In genomic region chr22:38716271-38716670, GRCh38 we compare ENCODE assay signal across 2 cellular contexts.
TF ChIP-seq lines count a peak whose summit lies in the region.

No MANE protein-coding gene starts in this region.

TF ChIP-seq in HEK293, 187 proteins besides CTCF, POLR2A, EP300 and RAD21:
- TF ChIP-seq ZIC2 (tag by site-specific recombination; IDR thresholded peaks at IDR 0.05), result peak; percentile 43; the same call in 1 of the 2 replicates
- no peak for TF ChIP-seq ZNF138 (tag by site-specific recombination; IDR thresholded peaks at IDR 0.05; ENCODE audit: borderline replicate concordance)
- no peak for TF ChIP-seq MEIS1 (CRISPR knock-in tag; IDR thresholded peaks at IDR 0.05; ENCODE audit: borderline replicate concordance)
- TF ChIP-seq OSR2 (tag by site-specific recombination; IDR thresholded peaks at IDR 0.05), result peak; percentile 64
- no peak for TF ChIP-seq ZNF776 (tag by site-specific recombination; IDR thresholded peaks at IDR 0.05; ENCODE audit: borderline replicate concordance)
- peak; percentile 94 for TF ChIP-seq ZBTB6 (tag by site-specific recombination; IDR thresholded peaks at IDR 0.05)
- 0 out of 2 replicates have a peak, but pooled peaks have one; percentile 30 for TF ChIP-seq ZNF24 (tag by site-specific recombination; IDR thresholded peaks at IDR 0.05)
- no peak for TF ChIP-seq ZNF292 (tag by site-specific recombination; IDR thresholded peaks at IDR 0.05; ENCODE audit: borderline replicate concordance, low read depth)
- TF ChIP-seq ZNF692 (tag by site-specific recombination; IDR thresholded peaks at IDR 0.05), result no peak
- TF ChIP-seq ZNF175 (tag by site-specific recombination; IDR thresholded peaks at IDR 0.05), result no peak
- 0 out of 2 replicates have a peak, but pooled peaks have one; percentile 11 for TF ChIP-seq ZFHX2 (tag by site-specific recombination; conservative IDR thresholded peaks at IDR 0.05)
- no peak for TF ChIP-seq ZNF354C (tag by site-specific recombination; IDR thresholded peaks at IDR 0.05; ENCODE audit: borderline replicate concordance, low read depth)
- peak; percentile 41; the same call in 1 of the 2 replicates for TF ChIP-seq EGR2 (tag by site-specific recombination; IDR thresholded peaks at IDR 0.05; ENCODE audit: low read depth)
- TF ChIP-seq ZSCAN30 (tag by site-specific recombination; IDR thresholded peaks at IDR 0.05), result no peak
TF ChIP-seq in HEK293: peak in this region for 6.

TF ChIP-seq in H1, 55 proteins besides CTCF, POLR2A, EP300 and RAD21:
- TF ChIP-seq TEAD4 (IDR thresholded peaks at IDR 0.05; ENCODE audit: low read depth, low read length) (no peak), SP4 (IDR thresholded peaks at IDR 0.05; ENCODE audit: low read length) (no peak), SP1 (IDR thresholded peaks at IDR 0.05; ENCODE audit: low read depth, low read length) (no peak), CEBPB (IDR thresholded peaks at IDR 0.05; ENCODE audit: low read depth, low read length) (no peak), RFX5 (IDR thresholded peaks at IDR 0.05; ENCODE audit: borderline replicate concordance, low read depth, low read length) (no peak), CHD2 (IDR thresholded peaks at IDR 0.05; ENCODE audit: low read length) (no peak), CHD1 (IDR thresholded peaks at IDR 0.05; ENCODE audit: low read depth, low read length) (no peak), TAF1 (IDR thresholded peaks at IDR 0.05; ENCODE audit: low read depth, low read length) (no peak)
